ENCODE assay signal across 29 cellular contexts in genomic region chrX:36650622-36651021, GRCh38.
"Had no signal": no experiment of that assay in that cellular context is flagged by ENCODE, and none has a peak within 500 bp of the region (broad histone marks: within the 10 kb centered on the region; RNA-seq: fewer than 3 reads in every experiment).

No MANE protein-coding gene starts in this region.

- H3K4me3 Mint-ChIP-seq: activated B cell treated with CpG ODN at 0.5 μM for 24 hours; activated CD4-positive, alpha-beta memory T cell treated with anti-CD3 and anti-CD28 coated beads for 36 hours; activated CD8-positive, alpha-beta memory T cell treated with anti-CD3 and anti-CD28 coated beads, Interleukin-2, amount 10 ng/mL, durations not matched to agents 7 days and 5 days; activated CD8-positive, alpha-beta T cell treated with anti-CD3 and anti-CD28 coated beads, Interleukin-2, amount 10 ng/mL, durations not matched to agents 7 days and 5 days; activated naive CD4-positive, alpha-beta T cell treated with anti-CD3 and anti-CD28 coated beads, Interleukin-2, amount 10 ng/mL, durations not matched to agents 7 days and 5 days; activated naive CD8-positive, alpha-beta T cell treated with anti-CD3 and anti-CD28 coated beads, Interleukin-2, amount 10 ng/mL, durations not matched to agents 7 days and 5 days; activated T-cell treated with anti-CD3 and anti-CD28 coated beads, Interleukin-2, amount 50 U/mL, for 72 hours; T-helper 17 cell; T-helper 2 cell treated with Interferon-gamma antibody and Interleukin-4, amounts not matched to agents 5 μg/mL and 100 μg/mL, for 36 hours had no signal

- H3K27me3 ChIP-seq: ascending aorta, brain microvascular endothelial cell, colonic mucosa, esophagus squamous epithelium, gastroesophageal sphincter had no signal

- H3K9me3 ChIP-seq: ascending aorta, colonic mucosa, esophagus squamous epithelium, gastroesophageal sphincter had no signal

- H3K36me3 Mint-ChIP-seq: activated CD4-positive, alpha-beta memory T cell treated with anti-CD3 and anti-CD28 coated beads for 36 hours; activated CD8-positive, alpha-beta memory T cell treated with anti-CD3 and anti-CD28 coated beads, Interleukin-2, amount 10 ng/mL, durations not matched to agents 7 days and 5 days; activated naive CD4-positive, alpha-beta T cell treated with anti-CD3 and anti-CD28 coated beads, Interleukin-2, amount 10 ng/mL, durations not matched to agents 7 days and 5 days; activated naive CD4-positive, alpha-beta T cell treated with anti-CD3 and anti-CD28 coated beads, Interleukin-2, amount 50 U/mL, for 72 hours; activated naive CD8-positive, alpha-beta T cell treated with anti-CD3 and anti-CD28 coated beads, Interleukin-2, amount 10 ng/mL, durations not matched to agents 7 days and 5 days had no signal

- H3K9me3 Mint-ChIP-seq: activated CD4-positive, alpha-beta memory T cell treated with anti-CD3 and anti-CD28 coated beads for 36 hours; activated naive CD4-positive, alpha-beta T cell treated with anti-CD3 and anti-CD28 coated beads, Interleukin-2, amount 10 ng/mL, durations not matched to agents 7 days and 5 days; activated naive CD8-positive, alpha-beta T cell treated with anti-CD3 and anti-CD28 coated beads, Interleukin-2, amount 10 ng/mL, durations not matched to agents 7 days and 5 days; T-helper 2 cell treated with Interferon-gamma antibody and Interleukin-4, amounts not matched to agents 5 μg/mL and 100 μg/mL, for 36 hours had no signal

- H3K27ac Mint-ChIP-seq: activated B cell treated with CpG ODN at 0.5 μM for 24 hours; activated CD4-positive, alpha-beta memory T cell treated with anti-CD3 and anti-CD28 coated beads for 36 hours; activated CD8-positive, alpha-beta memory T cell treated with anti-CD3 and anti-CD28 coated beads, Interleukin-2, amount 10 ng/mL, durations not matched to agents 7 days and 5 days; activated CD8-positive, alpha-beta T cell treated with anti-CD3 and anti-CD28 coated beads, Interleukin-2, amount 10 ng/mL, durations not matched to agents 7 days and 5 days; activated naive CD4-positive, alpha-beta T cell treated with anti-CD3 and anti-CD28 coated beads, Interleukin-2, amount 10 ng/mL, durations not matched to agents 7 days and 5 days; activated naive CD4-positive, alpha-beta T cell treated with anti-CD3 and anti-CD28 coated beads, Interleukin-2, amount 50 U/mL, for 72 hours; activated naive CD8-positive, alpha-beta T cell treated with anti-CD3 and anti-CD28 coated beads, Interleukin-2, amount 10 ng/mL, durations not matched to agents 7 days and 5 days; activated T-cell treated with anti-CD3 and anti-CD28 coated beads, Interleukin-2, amount 50 U/mL, for 72 hours; T-helper 17 cell; T-helper 2 cell treated with Interferon-gamma antibody and Interleukin-4, amounts not matched to agents 5 μg/mL and 100 μg/mL, for 36 hours had no signal

- H3K4me3 ChIP-seq: ascending aorta, colonic mucosa, esophagus squamous epithelium, gastroesophageal sphincter had no signal

- H3K4me1 Mint-ChIP-seq: activated B cell treated with CpG ODN at 0.5 μM for 24 hours; activated CD8-positive, alpha-beta memory T cell treated with anti-CD3 and anti-CD28 coated beads, Interleukin-2, amount 10 ng/mL, durations not matched to agents 7 days and 5 days; activated naive CD4-positive, alpha-beta T cell treated with anti-CD3 and anti-CD28 coated beads, Interleukin-2, amount 10 ng/mL, durations not matched to agents 7 days and 5 days; activated naive CD8-positive, alpha-beta T cell treated with anti-CD3 and anti-CD28 coated beads, Interleukin-2, amount 10 ng/mL, durations not matched to agents 7 days and 5 days; T-helper 17 cell had no signal

- H3K36me3 ChIP-seq: ascending aorta, brain microvascular endothelial cell, colonic mucosa, esophagus squamous epithelium, gastroesophageal sphincter, WERI-Rb-1 had no signal

- H3K27me3 Mint-ChIP-seq: activated B cell treated with CpG ODN at 0.5 μM for 24 hours; activated CD4-positive, alpha-beta memory T cell treated with anti-CD3 and anti-CD28 coated beads for 36 hours; activated CD8-positive, alpha-beta memory T cell treated with anti-CD3 and anti-CD28 coated beads, Interleukin-2, amount 10 ng/mL, durations not matched to agents 7 days and 5 days; activated naive CD4-positive, alpha-beta T cell treated with anti-CD3 and anti-CD28 coated beads, Interleukin-2, amount 10 ng/mL, durations not matched to agents 7 days and 5 days; activated naive CD8-positive, alpha-beta T cell treated with anti-CD3 and anti-CD28 coated beads, Interleukin-2, amount 10 ng/mL, durations not matched to agents 7 days and 5 days; T-helper 17 cell had no signal

- ATAC-seq: activated CD4-positive, CD25-positive, alpha-beta regulatory T cell treated with anti-CD3 and anti-CD28 coated beads, Interleukin-2, amount 50 U/mL, for 24 hours; activated CD8-positive, alpha-beta memory T cell treated with anti-CD3 and anti-CD28 coated beads, Interleukin-2, amount 10 ng/mL, durations not matched to agents 7 days and 5 days; activated CD8-positive, alpha-beta T cell treated with anti-CD3 and anti-CD28 coated beads, Interleukin-2, amount 10 ng/mL, durations not matched to agents 7 days and 5 days; activated naive CD4-positive, alpha-beta T cell treated with anti-CD3 and anti-CD28 coated beads, Interleukin-2, amount 50 U/mL, for 72 hours; activated T-cell treated with anti-CD3 and anti-CD28 coated beads, Interleukin-2, amount 50 U/mL, for 72 hours; gastroesophageal sphincter; T-helper 17 cell had no signal

- H3K4me1 ChIP-seq: ascending aorta, colonic mucosa, esophagus squamous epithelium, gastroesophageal sphincter had no signal

- DNase-seq: activated B cell treated with CpG ODN at 0.5 μM for 24 hours; activated CD4-positive, alpha-beta memory T cell treated with anti-CD3 and anti-CD28 coated beads for 36 hours; activated CD4-positive, alpha-beta T cell treated with anti-CD3 and anti-CD28 coated beads for 48 hours; activated CD4-positive, alpha-beta T cell treated with anti-CD3 and anti-CD28 coated beads, Interleukin-2, amount 50 U/mL, for 1 hour; activated CD8-positive, alpha-beta memory T cell treated with anti-CD3 and anti-CD28 coated beads, Interleukin-2, amount 10 ng/mL, durations not matched to agents 7 days and 5 days; activated CD8-positive, alpha-beta memory T cell treated with anti-CD3 and anti-CD28 coated beads, Interleukin-2, amount 50 U/mL, for 4 hours; activated CD8-positive, alpha-beta T cell treated with anti-CD3 and anti-CD28 coated beads, Interleukin-2, amount 10 ng/mL, durations not matched to agents 7 days and 5 days; activated gamma-delta T cell; activated naive CD4-positive, alpha-beta T cell; activated naive CD4-positive, alpha-beta T cell treated with anti-CD3 and anti-CD28 coated beads, Interleukin-2, amount 10 ng/mL, durations not matched to agents 7 days and 5 days; activated naive CD8-positive, alpha-beta T cell treated with anti-CD3 and anti-CD28 coated beads, Interleukin-2, amount 10 ng/mL, durations not matched to agents 7 days and 5 days; activated T-cell treated with anti-CD3 and anti-CD28 coated beads, Interleukin-2, amount 50 U/mL, for 1 hour; activated T-cell treated with anti-CD3 and anti-CD28 coated beads, Interleukin-2, amount 50 U/mL, for 72 hours; brain microvascular endothelial cell; caudate nucleus; colonic mucosa; effector CD8-positive, alpha-beta T cell; esophagus squamous epithelium; foreskin melanocyte; T-helper 1 cell; T-helper 17 cell; T1000; WERI-Rb-1 had no signal

- H3K27ac ChIP-seq: ascending aorta, brain microvascular endothelial cell, colonic mucosa, epithelial cell of prostate, esophagus squamous epithelium, gastroesophageal sphincter, WERI-Rb-1 had no signal
